10 cellular contexts compared by ENCODE assay signal in the genomic region with DNA sequence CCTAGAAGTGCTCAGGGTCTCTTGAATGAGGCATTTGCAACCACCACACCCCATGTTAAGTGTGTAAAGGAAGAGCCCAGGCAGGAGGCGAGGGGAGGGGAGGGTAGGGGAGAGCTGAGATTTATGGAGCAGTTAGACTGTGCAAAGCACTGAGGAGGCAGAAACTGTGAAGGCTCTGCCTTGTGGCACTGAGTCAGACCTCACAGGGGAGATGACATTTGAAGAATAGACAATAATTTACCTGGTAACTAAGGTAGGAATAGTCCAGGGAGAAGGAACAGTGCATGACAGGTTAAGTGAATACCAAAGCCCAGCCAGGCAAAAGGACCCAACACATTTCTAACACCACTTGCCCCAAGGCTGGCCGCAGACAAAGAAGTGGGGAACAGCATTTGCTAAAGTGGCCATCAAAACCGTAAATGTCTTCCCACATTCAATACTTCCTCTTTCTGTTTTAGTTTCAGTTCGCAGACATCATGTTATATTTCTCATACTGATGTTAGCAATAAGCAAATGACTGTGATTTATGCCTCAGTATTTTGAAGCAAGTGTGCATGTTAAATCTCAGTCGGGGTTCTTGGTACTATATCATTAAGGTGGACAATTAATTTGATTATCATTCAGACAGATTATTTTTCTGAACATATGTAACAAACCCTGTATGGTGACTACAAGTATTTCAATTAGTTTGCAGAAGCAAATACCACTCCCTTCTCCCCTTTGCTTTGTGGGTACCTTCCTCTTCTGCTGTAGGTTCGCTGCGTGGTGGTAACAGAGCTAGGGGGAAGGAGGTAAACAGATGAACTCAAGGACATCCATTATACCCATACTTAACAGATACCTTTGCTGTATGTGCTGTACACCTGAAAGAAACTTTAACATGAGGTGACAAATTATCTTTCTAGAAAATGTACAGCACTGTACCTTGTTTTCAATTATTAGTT. TPM values are rescaled to one million over a fixed set of nuclear protein-coding genes. Genes with fewer than 3 reads are reported as not detected.
DNase-seq lines count a peak whose midpoint lies in the region; ATAC-seq and TF ChIP-seq lines count a peak whose summit lies in the region.
"Had no signal": no experiment of that assay in that cellular context is flagged by ENCODE, and none has a peak within 500 bp of the region (broad histone marks: within the 10 kb centered on the region; RNA-seq: fewer than 3 reads in every experiment).

No MANE protein-coding gene starts in this region.

- no peak overlapping the region for H3K27ac ChIP-seq in OCI-LY7 (ENCODE audit: low read depth, low read length, poor library complexity, severe bottlenecking)
- H3K27ac ChIP-seq in Peyer's patch = no peak overlapping the region
- H3K27ac ChIP-seq: neutrophil had no signal

- ATAC-seq in GM19463 (IDR thresholded peaks at IDR 0.05; ENCODE audit: unreplicated experiment) (peak; percentile 95), HG03095 (IDR thresholded peaks at IDR 0.05; ENCODE audit: unreplicated experiment) (peak; percentile 98)

- H3K9me3 ChIP-seq in OCI-LY7 (ENCODE audit: low read length) (no peaks in the 10 kb centered on the region), Peyer's patch (no peaks in the 10 kb centered on the region)
- H3K9me3 ChIP-seq: neutrophil had no signal

- intact Hi-C loops in OCI-LY7 (cut with micrococcal nuclease; ENCODE audit: unreplicated experiment) = no loop called here

- no peaks in the 10 kb centered on the region for H3K27me3 ChIP-seq in Peyer's patch
- H3K27me3 ChIP-seq: neutrophil had no signal

- DNase-seq in GF-D8 (lab: John Stamatoyannopoulos, UW) (peak; percentile 22), OCI-LY7 (ENCODE audit: low spot score) (peak; percentile 2), dedifferentiated amniotic fluid mesenchymal stem cell (ENCODE audit: extremely low spot score) (no peak), Peyer's patch (no peak), SK-N-DZ (ENCODE audit: low spot score) (no peak), NCI-H2081 (lab: John Stamatoyannopoulos, UW) (no peak)

- H3K4me1 ChIP-seq in OCI-LY7 (ENCODE audit: insufficient read depth, low read length, poor library complexity, severe bottlenecking) (no peaks in the 10 kb centered on the region), Peyer's patch (no peaks in the 10 kb centered on the region)

- no peaks in the 10 kb centered on the region for H3K79me2 ChIP-seq in OCI-LY7 (ENCODE audit: insufficient read depth, low read depth, low read length)

- no peaks in the 10 kb centered on the region for H4K20me1 ChIP-seq in OCI-LY7 (ENCODE audit: insufficient read depth, low read length)

- TF ChIP-seq POLR2A in Peyer's patch (IDR thresholded peaks at IDR 0.05) = no peak

- POLR2A ChIA-PET in OCI-LY7 (lab: Charles Lee) = interaction anchor here (0.7 kb wide), 1 partner anchor 137 kb away, joined by 4 read pairs; no protein-coding TSS in a partner anchor

- no peaks in the 10 kb centered on the region for H3K36me3 ChIP-seq in OCI-LY7 (ENCODE audit: insufficient read depth, low read length)
- H3K36me3 ChIP-seq in Peyer's patch = no peaks in the 10 kb centered on the region
- H3K36me3 ChIP-seq: neutrophil had no signal

- H2AFZ ChIP-seq in OCI-LY7 (ENCODE audit: low read length) = no peak overlapping the region

- H3K9me2 ChIP-seq in OCI-LY7 (ENCODE audit: insufficient read depth, low read length) = no peaks in the 10 kb centered on the region

- H3K4me3 ChIP-seq in OCI-LY7 (ENCODE audit: low read depth, low read length, poor library complexity, severe bottlenecking) = no peak overlapping the region
- peak overlapping the region in 2 of 4 donors; percentile 11 to 15 for H3K4me3 ChIP-seq in Peyer's patch

- TF ChIP-seq CTCF in OCI-LY7 (conservative IDR thresholded peaks at IDR 0.05; ENCODE audit: low read length) = no peak
- no peak for TF ChIP-seq CTCF in Peyer's patch (IDR thresholded peaks at IDR 0.05)

- no peak overlapping the region for H3K4me2 ChIP-seq in OCI-LY7 (ENCODE audit: low read length)

- BruUV-seq in OCI-LY7 (replicated peaks; lab: Mats Ljungman, UMichigan) = no TSS peak

- CTCF ChIA-PET in OCI-LY7 (lab: Charles Lee; ENCODE audit: unreplicated experiment) = no interaction called here

RNA-seq across cellular contexts. Expression of a gene that starts 27.5 kb away (rescaled TPM):
- not detected in 2 replicates for total RNA-seq in OCI-LY7 (2014; rRNA removed; shearing (Covaris generic))
- total RNA-seq in OCI-LY7 (2022) (not detected in 2 replicates), Peyer's patch (1 to 10 TPM in 3 of 4 donors, under 1 TPM in 1; 0.83 to 5.5 (median 2.0) TPM)
- polyA plus RNA-seq in SK-N-DZ (2014; cell fraction: cytosol; rRNA removed) = 0.09 and 0.18 TPM in 2 replicates
- 0.06 TPM in 1 of 2 replicates, not detected in the other for polyA plus RNA-seq in SK-N-DZ (2014; cell fraction: nucleus; rRNA removed)
- total RNA-seq: SK-MEL-5 had no signal

Comparison
In these comparisons a context has a peak if more than half of its experiments do, and no peak if none do; other contexts are left out.
1. DNase-seq: peak in GF-D8 (single experiment) and OCI-LY7 (single experiment); none in dedifferentiated amniotic fluid mesenchymal stem cell (single experiment), Peyer's patch (0 of 3), SK-N-DZ (single experiment) and NCI-H2081 (0 of 2).